11 cellular contexts compared by ENCODE assay signal in the genomic region with DNA sequence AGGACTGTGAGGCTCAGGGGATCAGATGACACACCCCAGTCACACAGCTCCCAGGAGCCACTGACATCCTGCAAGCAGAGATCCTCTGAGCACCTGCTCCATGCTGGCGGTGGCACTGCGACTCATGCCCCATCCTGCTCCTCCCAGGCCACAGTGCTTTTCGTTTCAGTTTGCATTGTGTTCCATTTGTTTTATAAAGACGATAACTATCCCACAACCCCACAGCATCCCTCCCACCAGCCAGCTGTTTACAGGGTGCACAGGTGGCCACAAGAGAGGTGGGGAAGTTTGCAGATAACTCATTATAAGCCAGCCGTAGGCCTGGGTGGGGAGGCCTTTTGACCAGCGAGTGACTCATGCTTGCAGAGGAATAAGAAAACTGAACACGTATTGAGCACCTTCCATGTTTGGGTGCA. TPM values are rescaled to one million over a fixed set of nuclear protein-coding genes. Genes with fewer than 3 reads are reported as not detected.
DNase-seq lines count a peak whose midpoint lies in the region; ATAC-seq, FAIRE-seq and TF ChIP-seq lines count a peak whose summit lies in the region.
"Had no signal": no experiment of that assay in that cellular context is flagged by ENCODE, and none has a peak within 500 bp of the region (broad histone marks: within the 10 kb centered on the region; RNA-seq: fewer than 3 reads in every experiment).

No MANE protein-coding gene starts in this region.

- no peaks in the 10 kb centered on the region for H3K79me2 ChIP-seq in K562 (ENCODE audit: control insufficient read depth, insufficient read depth, low read length)

- TF ChIP-seq EP300 in K562 (IDR thresholded peaks at IDR 0.05; ENCODE audit: low read length): no peak

- DNase-seq in activated CD8-positive, alpha-beta memory T cell treated with anti-CD3 and anti-CD28 coated beads for 48 hours (ENCODE audit: low read depth in 2 of 3, low spot score in 2 of 3): peak in 2 of 3 experiments; percentile 1 to 2
- DNase-seq in activated CD8-positive, alpha-beta memory T cell treated with anti-CD3 and anti-CD28 coated beads for 24 hours: no peak
- DNase-seq in NCI-H2107 (lab: John Stamatoyannopoulos, UW) (peak; percentile 56), K562 (ENCODE audit: extremely low read depth in 1 of 4, low spot score in 3 of 4) (no peak), small intestine (peak; percentile 90), SKM-1 (lab: John Stamatoyannopoulos, UW; ENCODE audit: unreplicated experiment) (no peak)
- DNase-seq: NCI-H2227 treated with DMSO at 0.1 percent for 48 hours had no signal

- no peak overlapping the region for H2AFZ ChIP-seq in K562 (ENCODE audit: low read depth, low read length)

- H3K9me1 ChIP-seq in K562 (ENCODE audit: control insufficient read depth, insufficient read depth, low read length): no peaks in the 10 kb centered on the region

- H3K4me1 ChIP-seq in K562 (replicated peaks in 1 of 2; ENCODE audit: control insufficient read depth in 2 of 2, insufficient read depth in 2 of 2, low read length in 2 of 2) (no peaks in the 10 kb centered on the region; a peak in 1 of 5 replicates), small intestine (ENCODE audit: control insufficient read depth in 2 of 2, insufficient read depth in 1 of 2, low read depth in 1 of 2, low read length in 1 of 2) (peaks cover 0 to 2% of the 10 kb centered on the region in 2 donors)

- H3K36me3 ChIP-seq in K562 (ENCODE audit: control insufficient read depth, insufficient read depth, low read length): no peaks in the 10 kb centered on the region
- peaks cover 0 to 7% of the 10 kb centered on the region in 2 donors for H3K36me3 ChIP-seq in small intestine (ENCODE audit: control insufficient read depth in 2 of 2, insufficient read depth in 2 of 2, low read length in 2 of 2)
- H3K36me3 ChIP-seq: lower lobe of right lung, right lobe of liver had no signal

- H3K4me3 ChIP-seq in K562 (no peak overlapping the region), small intestine (ENCODE audit: low read depth in 1 of 2, low read length in 2 of 2) (no peak overlapping the region)
- H3K4me3 ChIP-seq: lower lobe of right lung, right lobe of liver had no signal

- no TSS peak for BruUV-seq in K562 (replicated peaks; lab: Mats Ljungman, UMichigan)

- CTCF ChIA-PET in K562 (lab: Yijun Ruan, JAX; ENCODE audit: low intra/inter-chr PET ratio): no interaction called here

- H3K4me2 ChIP-seq in K562 (ENCODE audit: insufficient read depth, low read length): no peak overlapping the region

- POLR2A ChIA-PET in K562 (lab: Yijun Ruan, JAX): no interaction called here

- ATAC-seq in K562 (no peak), GM21576 (IDR thresholded peaks at IDR 0.05; ENCODE audit: unreplicated experiment) (no peak), GM19324 (IDR thresholded peaks at IDR 0.05; ENCODE audit: low FRiP score, unreplicated experiment) (no peak)

- TF ChIP-seq RAD21 in K562 (CRISPR knock-in tag; conservative IDR thresholded peaks at IDR 0.05 in 1 of 2, IDR thresholded peaks at IDR 0.05 in 1 of 2): no peak

- H3K9me3 ChIP-seq in K562 (replicated peaks; ENCODE audit: control insufficient read depth, insufficient read depth, low read depth, low read length): no peaks in the 10 kb centered on the region; the same call in 1 of the 2 replicates
- H3K9me3 ChIP-seq in small intestine (ENCODE audit: control insufficient read depth, low read depth): no peaks in the 10 kb centered on the region
- H3K9me3 ChIP-seq: lower lobe of right lung, right lobe of liver had no signal

- in situ Hi-C loops in K562 (cut with MboI): no loop called here

- intact Hi-C loops in K562 (cut with micrococcal nuclease): no loop called here

- H3K27ac ChIP-seq in K562 (ENCODE audit: extremely low read depth, low read depth, low read length) (no peak overlapping the region), small intestine (ENCODE audit: low read depth in 1 of 2, low read length in 1 of 2) (peak overlapping the region; percentile 64 to 70)
- H3K27ac ChIP-seq: lower lobe of right lung, right lobe of liver had no signal

- H3K27me3 ChIP-seq in K562 (ENCODE audit: control insufficient read depth in 2 of 2, insufficient read depth in 2 of 2, low read length in 2 of 2) (peaks cover 30 to 59% of the 10 kb centered on the region in 2 experiments), small intestine (ENCODE audit: control insufficient read depth in 2 of 2, insufficient read depth in 2 of 2, low read length in 2 of 2) (no peaks in the 10 kb centered on the region)
- H3K27me3 ChIP-seq: right lobe of liver had no signal

- no peak for FAIRE-seq in K562 (lab: Jason Lieb, UNC)
- FAIRE-seq in small intestine (lab: Jason Lieb, UNC): no peak

- 2% methylated on average over 7 of the region's 7 CpGs for WGBS in K562 (ENCODE audit: insufficient coverage, low coverage, missing lambda C conversion rate)
- WGBS in small intestine, 3 donors: 11 to 46% (median 19%) methylated on average over 7 of the region's 7 CpGs

- no peak overlapping the region for H3K9ac ChIP-seq in K562 (ENCODE audit: insufficient read depth in 1 of 2, low read depth in 2 of 2, low read length in 2 of 2)

- H4K20me1 ChIP-seq in K562 (replicated peaks; ENCODE audit: control insufficient read depth, insufficient read depth, low read length): no peaks in the 10 kb centered on the region

- no peak for TF ChIP-seq POLR2A in K562 (conservative IDR thresholded peaks at IDR 0.05)

- no peak for TF ChIP-seq CTCF in K562 (IDR thresholded peaks at IDR 0.05 in 2 of 3, conservative IDR thresholded peaks at IDR 0.05 in 1 of 3; ENCODE audit: insufficient read depth in 2 of 3, low read depth in 1 of 3, low read length in 3 of 3)

TF ChIP-seq in K562, 482 proteins besides CTCF, POLR2A, EP300 and RAD21:
- TF ChIP-seq ZNF696 (CRISPR knock-in tag; conservative IDR thresholded peaks at IDR 0.05) (no peak), JUND (IDR thresholded peaks at IDR 0.05; ENCODE audit: borderline replicate concordance, low read depth, low read length) (peak; percentile 9; the same call in 1 of the 2 replicates), JUND (tag; IDR thresholded peaks at IDR 0.05; ENCODE audit: borderline replicate concordance, low read depth, low read length) (no peak), TOE1 (IDR thresholded peaks at IDR 0.05; ENCODE audit: borderline replicate concordance) (no peak), TOE1 (CRISPR knock-in tag; IDR thresholded peaks at IDR 0.05; ENCODE audit: borderline replicate concordance, low read depth) (no peak), EP400 (IDR thresholded peaks at IDR 0.05) (no peak)
- TF ChIP-seq, protein P1, sequence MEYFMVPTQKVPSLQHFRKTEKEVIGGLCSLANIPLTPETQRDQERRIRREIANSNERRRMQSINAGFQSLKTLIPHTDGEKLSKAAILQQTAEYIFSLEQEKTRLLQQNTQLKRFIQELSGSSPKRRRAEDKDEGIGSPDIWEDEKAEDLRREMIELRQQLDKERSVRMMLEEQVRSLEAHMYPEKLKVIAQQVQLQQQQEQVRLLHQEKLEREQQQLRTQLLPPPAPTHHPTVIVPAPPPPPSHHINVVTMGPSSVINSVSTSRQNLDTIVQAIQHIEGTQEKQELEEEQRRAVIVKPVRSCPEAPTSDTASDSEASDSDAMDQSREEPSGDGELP (CRISPR knock-in tag; IDR thresholded peaks at IDR 0.05; ENCODE audit: borderline replicate concordance): peak; percentile 32; the same call in 1 of the 2 replicates

RNA-seq across cellular contexts. Expression of a gene that starts 28.2 kb away (rescaled TPM):
- total RNA-seq in K562 (2011; cell fraction: chromatin; rRNA removed; ENCODE audit: low replicate concordance): not detected in 2 replicates
- total RNA-seq in K562 (2011; cell fraction: nucleolus; rRNA removed): not detected in 2 replicates
- total RNA-seq in K562 (2011; cell fraction: nucleoplasm; rRNA removed): not detected in 2 replicates
- total RNA-seq in K562 (2014; rRNA removed): not detected in 2 replicates
- total RNA-seq in K562 (2014; rRNA removed; fragmentation: Illumina TruSeq; extraction: Trizol): not detected in 2 replicates
- total RNA-seq in K562 (2015; rRNA removed; fragmentation: Illumina TruSeq; extraction: Trizol): not detected in 2 replicates
- total RNA-seq in K562 (2021): not detected in 2 replicates
- not detected in 2 replicates for polyA plus RNA-seq in K562 (2011; rRNA removed)
- polyA plus RNA-seq in K562 (2011; cell fraction: cytosol; rRNA removed): not detected in 2 replicates
- polyA plus RNA-seq in K562 (2011; cell fraction: nucleus; rRNA removed): not detected in 2 replicates
- not detected in 2 replicates for polyA plus RNA-seq in K562 (2012)
- polyA plus RNA-seq in K562 (2014; fragmentation: Illumina TruSeq; extraction: Trizol): not detected in 2 replicates
- polyA plus RNA-seq in K562 (2014; fragmentation: Nextera tagmentation; extraction: Ambion mirVana): not detected
- polyA plus RNA-seq in K562 (2014; rRNA removed): not detected in 2 replicates
- not detected in 2 replicates for polyA minus RNA-seq in K562 (2011; rRNA and poly(A)+ RNA removed)
- polyA minus RNA-seq in K562 (2011; cell fraction: cytosol; rRNA and poly(A)+ RNA removed): not detected in 2 replicates
- polyA minus RNA-seq in K562 (2011; cell fraction: nucleus; rRNA and poly(A)+ RNA removed): not detected in 2 replicates
- polyA plus RNA-seq in small intestine: 10 to 100 TPM in 2 of 3 donors, 1 to 10 TPM in 1; 4.9 to 31.1 (median 30.8) TPM

RNA-seq across cellular contexts. Expression of a gene that starts 48.1 kb away (rescaled TPM):
- total RNA-seq in K562 (2011; cell fraction: chromatin; rRNA removed; ENCODE audit: low replicate concordance): 14.1 and 27.3 TPM in 2 replicates
- total RNA-seq in K562 (2011; cell fraction: nucleolus; rRNA removed): 7.5 and 10.0 TPM in 2 replicates
- total RNA-seq in K562 (2011; cell fraction: nucleoplasm; rRNA removed): 14.9 and 22.9 TPM in 2 replicates
- total RNA-seq in K562 (2014; rRNA removed) (5.2 and 6.4 TPM in 2 replicates), K562 (2014; rRNA removed; fragmentation: Illumina TruSeq; extraction: Trizol) (10.8 and 13.0 TPM in 2 replicates), K562 (2015; rRNA removed; fragmentation: Illumina TruSeq; extraction: Trizol) (9.7 and 10.3 TPM in 2 replicates), K562 (2021) (14.2 and 15.1 TPM in 2 replicates)
- polyA plus RNA-seq in K562 (2011; rRNA removed) (6.2 and 6.8 TPM in 2 replicates), K562 (2014; fragmentation: Illumina TruSeq; extraction: Trizol) (2.3 and 2.5 TPM in 2 replicates), K562 (2014; fragmentation: Nextera tagmentation; extraction: Ambion mirVana) (1 to 10 TPM in 1 of 2 experiments, under 1 TPM in 1; 0.83 to 2.1 TPM), K562 (2014; rRNA removed) (3.3 and 3.5 TPM in 2 replicates), small intestine (1 to 10 TPM in 1 of 3 donors, under 1 TPM in 2; 0.27 to 1.8 (median 0.89) TPM)
- polyA plus RNA-seq in K562 (2011; cell fraction: cytosol; rRNA removed): 2.5 and 4.0 TPM in 2 replicates
- 5.1 and 6.8 TPM in 2 replicates for polyA plus RNA-seq in K562 (2011; cell fraction: nucleus; rRNA removed)
- 1.7 and 2.0 TPM in 2 replicates for polyA plus RNA-seq in K562 (2012)
- polyA minus RNA-seq in K562 (2011; rRNA and poly(A)+ RNA removed): 33.1 and 33.6 TPM in 2 replicates
- 12.4 and 18.1 TPM in 2 replicates for polyA minus RNA-seq in K562 (2011; cell fraction: cytosol; rRNA and poly(A)+ RNA removed)
- 8.2 and 16.6 TPM in 2 replicates for polyA minus RNA-seq in K562 (2011; cell fraction: nucleus; rRNA and poly(A)+ RNA removed)

Comparison
In these comparisons a context has a peak if more than half of its experiments do, and no peak if none do; other contexts are left out.
1. DNase-seq: peak in activated CD8-positive, alpha-beta memory T cell treated with anti-CD3 and anti-CD28 coated beads for 48 hours (2 of 3), NCI-H2107 (single experiment) and small intestine (single experiment); none in activated CD8-positive, alpha-beta memory T cell treated with anti-CD3 and anti-CD28 coated beads for 24 hours (single experiment), K562 (0 of 4) and SKM-1 (single experiment).
2. RNA of a gene that starts 28.2 kb away (polyA plus RNA-seq): 4.9 to 31.1 TPM in small intestine; not detected in K562; every median in the first group is over 4 times any median in the second.